ENCODE assay signal across 12 cellular contexts in genomic region chr10:58993480-58994221, GRCh38.
DNase-seq lines count a peak whose midpoint lies in the region; ATAC-seq and TF ChIP-seq lines count a peak whose summit lies in the region.
"Had no signal": no experiment of that assay in that cellular context is flagged by ENCODE, and none has a peak within 500 bp of the region (broad histone marks: within the 10 kb centered on the region; RNA-seq: fewer than 3 reads in every experiment).

No MANE protein-coding gene starts in this region.

- H3K4me1 Mint-ChIP-seq in activated T-cell treated with anti-CD3 and anti-CD28 coated beads, Interleukin-2, amount 50 U/mL, for 4 hours (ENCODE audit: low read depth): no peaks in the 10 kb centered on the region

- H3K9me3 ChIP-seq in breast epithelium: no peaks in the 10 kb centered on the region

- no peaks in the 10 kb centered on the region for H3K4me1 ChIP-seq in breast epithelium
- H3K4me1 ChIP-seq: parathyroid adenoma had no signal

- no peaks in the 10 kb centered on the region for H3K36me3 Mint-ChIP-seq in activated T-cell treated with anti-CD3 and anti-CD28 coated beads, Interleukin-2, amount 50 U/mL, for 4 hours (ENCODE audit: insufficient read depth)

- H3K9me3 Mint-ChIP-seq in activated T-cell treated with anti-CD3 and anti-CD28 coated beads, Interleukin-2, amount 50 U/mL, for 4 hours: peaks cover 7% of the 10 kb centered on the region

- no peak overlapping the region for H3K4me3 Mint-ChIP-seq in activated T-cell treated with anti-CD3 and anti-CD28 coated beads, Interleukin-2, amount 50 U/mL, for 4 hours

- H3K27ac ChIP-seq in breast epithelium: no peak overlapping the region
- H3K27ac ChIP-seq: parathyroid adenoma had no signal

- no peak overlapping the region for H3K4me3 ChIP-seq in breast epithelium

- no peaks in the 10 kb centered on the region for H3K27me3 Mint-ChIP-seq in activated T-cell treated with anti-CD3 and anti-CD28 coated beads, Interleukin-2, amount 50 U/mL, for 4 hours (ENCODE audit: low read depth)

- ATAC-seq in GM18517 (IDR thresholded peaks at IDR 0.05; ENCODE audit: unreplicated experiment) (peak; percentile 85), GM21723 (IDR thresholded peaks at IDR 0.05; ENCODE audit: unreplicated experiment) (peak; percentile 83)
- no peak for ATAC-seq in activated T-cell treated with anti-CD3 and anti-CD28 coated beads, Interleukin-2, amount 50 U/mL, for 4 hours
- ATAC-seq in activated CD4-positive, CD25-positive, alpha-beta regulatory T cell treated with anti-CD3 and anti-CD28 coated beads, Interleukin-2, amount 50 U/mL, for 24 hours: no peak
- ATAC-seq: activated naive CD4-positive, alpha-beta T cell treated with anti-CD3 and anti-CD28 coated beads, Interleukin-2, amount 50 U/mL, for 72 hours had no signal

- no peaks in the 10 kb centered on the region for H3K36me3 ChIP-seq in breast epithelium

- intact Hi-C loops in breast epithelium (cut with DNase I; ENCODE audit: low total_unique reads): no loop called here

- no peak for TF ChIP-seq CTCF in breast epithelium (IDR thresholded peaks at IDR 0.05)

- peak; percentile 62 for DNase-seq in NAMALWA (ENCODE audit: low spot score)
- DNase-seq in nucleus accumbens (lab: John Stamatoyannopoulos, UW): peak in 30 of 56 donors; percentile 7 to 76 (median 40)
- DNase-seq in cortex of kidney (lab: John Stamatoyannopoulos, UW): no peak
- no peak for DNase-seq in breast epithelium (ENCODE audit: low spot score in 2 of 2)
- no peak for DNase-seq in activated T-cell treated with anti-CD3 and anti-CD28 coated beads, Interleukin-2, amount 50 U/mL, for 4 hours
- DNase-seq: activated CD4-positive, alpha-beta T cell treated with anti-CD3 and anti-CD28 coated beads, Interleukin-2, amount 50 U/mL, for 1 hour; Right ventricle myocardium superior had no signal

- H3K27me3 ChIP-seq in breast epithelium: no peaks in the 10 kb centered on the region

- TF ChIP-seq POLR2A in breast epithelium (IDR thresholded peaks at IDR 0.05): no peak

Comparison
In these comparisons a context has a peak if more than half of its experiments do, and no peak if none do; other contexts are left out.
1. ATAC-seq: peak in GM18517 (single experiment) and GM21723 (single experiment); none in activated T-cell treated with anti-CD3 and anti-CD28 coated beads, Interleukin-2, amount 50 U/mL, for 4 hours (0 of 2) and activated CD4-positive, CD25-positive, alpha-beta regulatory T cell treated with anti-CD3 and anti-CD28 coated beads, Interleukin-2, amount 50 U/mL, for 24 hours (0 of 2).
2. DNase-seq: peak in NAMALWA (single experiment) and nucleus accumbens (30 of 56); none in cortex of kidney (single experiment), breast epithelium (0 of 2) and activated T-cell treated with anti-CD3 and anti-CD28 coated beads, Interleukin-2, amount 50 U/mL, for 4 hours (single experiment).